Comparison of ENCODE assay signal across 1 cellular context in the genomic region with DNA sequence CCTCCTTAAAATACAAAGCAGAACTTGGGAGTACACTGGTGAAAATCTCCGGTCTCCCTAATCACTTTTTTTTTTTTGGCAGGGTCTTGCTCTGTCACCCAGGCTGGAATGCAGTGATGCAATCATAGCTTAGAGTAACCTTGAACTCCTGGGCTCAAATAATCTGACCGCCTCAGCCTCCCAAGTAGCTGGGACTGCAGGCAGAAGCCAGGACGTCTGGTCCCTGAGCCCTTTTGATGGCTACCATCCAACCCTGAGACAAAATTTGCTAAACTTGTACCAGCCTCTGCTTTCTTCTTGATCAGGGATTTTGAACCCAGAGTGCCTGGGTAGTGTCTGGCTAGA.
TF ChIP-seq lines count a peak whose summit lies in the region.

No MANE protein-coding gene starts in this region.

TF ChIP-seq in K562, 482 proteins besides CTCF, POLR2A, EP300 and RAD21 (continued from another document):
- TF ChIP-seq CHD7 (IDR thresholded peaks at IDR 0.05; ENCODE audit: low read depth, low read length) (no peak), CTBP1 (IDR thresholded peaks at IDR 0.05; ENCODE audit: borderline replicate concordance) (no peak)
- TF ChIP-seq, protein P1, sequence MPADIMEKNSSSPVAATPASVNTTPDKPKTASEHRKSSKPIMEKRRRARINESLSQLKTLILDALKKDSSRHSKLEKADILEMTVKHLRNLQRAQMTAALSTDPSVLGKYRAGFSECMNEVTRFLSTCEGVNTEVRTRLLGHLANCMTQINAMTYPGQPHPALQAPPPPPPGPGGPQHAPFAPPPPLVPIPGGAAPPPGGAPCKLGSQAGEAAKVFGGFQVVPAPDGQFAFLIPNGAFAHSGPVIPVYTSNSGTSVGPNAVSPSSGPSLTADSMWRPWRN (IDR thresholded peaks at IDR 0.05; ENCODE audit: low read depth): no peak
